In the genomic region with DNA sequence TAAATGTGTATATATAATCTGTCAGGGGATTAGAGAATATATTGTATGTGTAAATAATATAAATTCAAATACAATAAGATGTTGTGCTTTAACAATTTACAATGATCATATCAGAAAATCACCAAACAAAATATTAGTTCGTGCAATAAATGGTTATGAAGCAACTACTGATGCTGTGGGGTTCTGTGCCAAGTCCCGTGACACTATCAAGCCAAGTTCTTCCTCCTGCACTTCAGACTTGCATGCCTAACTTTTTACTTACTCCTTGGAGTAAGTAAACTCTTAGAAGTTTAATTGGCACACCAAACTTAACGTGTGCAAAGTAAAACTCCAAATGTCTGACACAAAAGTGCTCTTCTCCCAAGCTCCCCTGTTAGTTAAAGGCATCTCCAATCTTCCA, we compare ENCODE assay signal across 27 cellular contexts. TPM values are rescaled to one million over a fixed set of nuclear protein-coding genes. Genes with fewer than 3 reads are reported as not detected.
A peak's percentile ranks its signal among the peaks of the same experiment; 100 is the strongest.
DNase-seq lines count a peak whose midpoint lies in the region; ATAC-seq, FAIRE-seq and TF ChIP-seq lines count a peak whose summit lies in the region.
"Had no signal": no experiment of that assay in that cellular context is flagged by ENCODE, and none has a peak within 500 bp of the region (broad histone marks: within the 10 kb centered on the region; RNA-seq: fewer than 3 reads in every experiment).

No MANE protein-coding gene starts in this region.

- no peak overlapping the region for H3K27ac ChIP-seq in A549
- H3K27ac ChIP-seq in testis, result no peak overlapping the region
- H3K27ac ChIP-seq: 22Rv1, BLaER1 had no signal

- CTCF ChIA-PET in A549 (lab: Yijun Ruan, JAX), result interaction anchor here (0.7 kb wide), 1 partner anchor 8 kb away, joined by 3 read pairs; no protein-coding TSS in a partner anchor

- H3K4me3 ChIP-seq in A549 (no peak overlapping the region), LNCaP clone FGC (ENCODE audit: low read depth, low read length) (no peak overlapping the region), fibroblast of pulmonary artery (replicated peaks; ENCODE audit: low read depth, low read length) (no peak overlapping the region), testis (no peak overlapping the region)
- H3K4me3 ChIP-seq: BLaER1, GM12878 had no signal

- FAIRE-seq in A549 (lab: Jason Lieb, UNC), result peak; percentile 18
- FAIRE-seq: GM12878, GM12892, GM18507, GM19239 had no signal

- no peaks in the 10 kb centered on the region for H3K9me3 ChIP-seq in A549
- H3K9me3 ChIP-seq in testis, result no peaks in the 10 kb centered on the region
- H3K9me3 ChIP-seq: BE2C, BLaER1 had no signal

- TF ChIP-seq POLR2A in A549 (IDR thresholded peaks at IDR 0.05; ENCODE audit: low read length) (no peak), testis (IDR thresholded peaks at IDR 0.05) (no peak)

- TF ChIP-seq CTCF in A549 (IDR thresholded peaks at IDR 0.05), result no peak
- TF ChIP-seq CTCF in LNCaP clone FGC (IDR thresholded peaks at IDR 0.05; ENCODE audit: control insufficient read depth, extremely low read depth, insufficient read depth), result no peak
- TF ChIP-seq CTCF in fibroblast of pulmonary artery (IDR thresholded peaks at IDR 0.05; ENCODE audit: low read length, missing control alignments), result no peak
- no peak for TF ChIP-seq CTCF in testis (IDR thresholded peaks at IDR 0.05)

- 31% methylated on average over 3 of the region's 3 CpGs for WGBS in A549 (ENCODE audit: missing lambda C conversion rate)
- 57 to 66% methylated on average over 3 of the region's 3 CpGs for WGBS in testis, 2 donors

- H3K4me1 ChIP-seq in A549, result no peaks in the 10 kb centered on the region
- H3K4me1 ChIP-seq in testis, result no peaks in the 10 kb centered on the region
- H3K4me1 ChIP-seq: BE2C, BLaER1 had no signal

- TF ChIP-seq EP300 in A549 (IDR thresholded peaks at IDR 0.05), result no peak

- ATAC-seq in A549 (no peak), GM18858 (IDR thresholded peaks at IDR 0.05; ENCODE audit: unreplicated experiment) (no peak)
- ATAC-seq: GM12878 had no signal

- no peaks in the 10 kb centered on the region for H3K27me3 ChIP-seq in testis
- H3K27me3 ChIP-seq: BE2C, BLaER1 had no signal

- H3K4me2 ChIP-seq in A549, result no peak overlapping the region
- H3K4me2 ChIP-seq: BLaER1 had no signal

- TF ChIP-seq RAD21 in A549 (conservative IDR thresholded peaks at IDR 0.05 in 1 of 2, IDR thresholded peaks at IDR 0.05 in 1 of 2), result no peak

- no peak for DNase-seq in A549 (ENCODE audit: low read depth in 1 of 2, low spot score in 1 of 2)
- peak; percentile 13 for DNase-seq in LNCaP clone FGC (ENCODE audit: low read depth)
- DNase-seq in fibroblast of pulmonary artery (ENCODE audit: low read depth), result peak; percentile 4
- peak; percentile 34 for DNase-seq in testis
- no peak for DNase-seq in stimulated activated CD4-positive, alpha-beta T cell treated with anti-CD3 and anti-CD28 coated beads, Interleukin-4, amount 100 ng/mL, for 24 hours
- no peak for DNase-seq in NCI-H510A (lab: John Stamatoyannopoulos, UW)
- DNase-seq: ACHN; BE2C; C1 segment of cervical spinal cord; CD4-positive, alpha-beta memory T cell; CD4-positive, CD25-positive, alpha-beta regulatory T cell; CD8-positive, alpha-beta memory T cell; COR-L47; DMS 273 treated with DMSO at 0.1 percent for 48 hours; DMS153; DMS53; DMS79; DND-41; EL; GDM1 had no signal

- POLR2A ChIA-PET in A549 (lab: Yijun Ruan, JAX), result no interaction called here

- intact Hi-C loops in testis (cut with DNase I; ENCODE audit: low total_unique reads), result no loop called here

- H3K36me3 ChIP-seq in testis (ENCODE audit: low read depth, missing control alignments), result no peaks in the 10 kb centered on the region
- H3K36me3 ChIP-seq: BE2C, BLaER1 had no signal

TF ChIP-seq in A549, 52 proteins besides CTCF, POLR2A, EP300 and RAD21:
- no peak for TF ChIP-seq ZNF302 (CRISPR knock-in tag; IDR thresholded peaks at IDR 0.05)
- no peak for TF ChIP-seq GATA3 (IDR thresholded peaks at IDR 0.05; ENCODE audit: borderline replicate concordance)
- TF ChIP-seq CEBPB (IDR thresholded peaks at IDR 0.05), result no peak
- TF ChIP-seq HOXA7 (CRISPR knock-in tag; IDR thresholded peaks at IDR 0.05), result no peak
- no peak for TF ChIP-seq CBX2 (IDR thresholded peaks at IDR 0.05; ENCODE audit: borderline replicate concordance, low read depth)
- TF ChIP-seq RARB (CRISPR knock-in tag; IDR thresholded peaks at IDR 0.05), result no peak
- no peak for TF ChIP-seq EHF (CRISPR knock-in tag; IDR thresholded peaks at IDR 0.05)
- no peak for TF ChIP-seq USF2 (IDR thresholded peaks at IDR 0.05)
- no peak for TF ChIP-seq HOXB5 (CRISPR knock-in tag; IDR thresholded peaks at IDR 0.05)
- TF ChIP-seq CHD4 (IDR thresholded peaks at IDR 0.05; ENCODE audit: borderline replicate concordance), result no peak
- no peak for TF ChIP-seq SMC3 (IDR thresholded peaks at IDR 0.05)

RNA-seq across cellular contexts. Expression of gene TMEM254, which starts 26.5 kb away (rescaled TPM):
- polyA plus RNA-seq in A549 (2011; rRNA removed), result 38.9 and 43.6 TPM in 2 replicates
- 15.5 and 18.6 TPM in 2 replicates for polyA plus RNA-seq in A549 (2012; cell fraction: cytosol; rRNA removed)
- 8.8 and 9.3 TPM in 2 replicates for polyA plus RNA-seq in A549 (2012; cell fraction: nucleus; rRNA removed)
- 19.0 to 20.9 TPM (median 20.4 TPM) in 3 replicates for polyA plus RNA-seq in A549 (2017; fragmentation: RNase III; extraction: RNeasy Plus Mini Kit Qiagen cat#74134 plus additional on column Dnase treatment)
- 12.8 and 16.2 TPM in 2 replicates for polyA minus RNA-seq in A549 (2011; rRNA and poly(A)+ RNA removed)
- total RNA-seq in testis, result 10 to 100 TPM; 51.5 to 53.0 TPM
- polyA plus RNA-seq in testis (ENCODE audit: insufficient read depth, low read depth, low replicate concordance), result 69.6 TPM

Comparison
In these comparisons a context has a peak if more than half of its experiments do, and no peak if none do; other contexts are left out.
1. DNase-seq: peak in LNCaP clone FGC (single experiment), fibroblast of pulmonary artery (single experiment) and testis (single experiment); none in A549 (0 of 2), stimulated activated CD4-positive, alpha-beta T cell treated with anti-CD3 and anti-CD28 coated beads, Interleukin-4, amount 100 ng/mL, for 24 hours (single experiment) and NCI-H510A (single experiment).